Comparison of ENCODE assay signal across 13 cellular contexts in genomic region chr3:7447197-7447769, GRCh38.
DNase-seq lines count a peak whose midpoint lies in the region; ATAC-seq and TF ChIP-seq lines count a peak whose summit lies in the region.
"Had no signal": no experiment of that assay in that cellular context is flagged by ENCODE, and none has a peak within 500 bp of the region (broad histone marks: within the 10 kb centered on the region; RNA-seq: fewer than 3 reads in every experiment).

No MANE protein-coding gene starts in this region.

- no peak overlapping the region for H2AFZ ChIP-seq in neural progenitor cell (replicated peaks)

- DNase-seq in MV-4-11 (lab: John Stamatoyannopoulos, UW), result peak; percentile 81
- DNase-seq in nephron progenitor cell, result no peak
- DNase-seq in SHP77 treated with DMSO at 0.1 percent for 48 hours (lab: John Stamatoyannopoulos, UW), result no peak
- no peak for DNase-seq in ascending aorta (ENCODE audit: low spot score in 2 of 2)
- no peak for DNase-seq in neural progenitor cell (ENCODE audit: low spot score)
- DNase-seq: activated CD8-positive, alpha-beta T cell treated with anti-CD3 and anti-CD28 coated beads, Interleukin-2, amount 10 ng/mL, durations not matched to agents 7 days and 5 days; lower lobe of right lung; NCI-H1105; stimulated activated CD4-positive, alpha-beta T cell treated with anti-CD3 and anti-CD28 coated beads, Interleukin-4, amount 100 ng/mL, for 4 hours had no signal

- no peaks in the 10 kb centered on the region for H3K27me3 Mint-ChIP-seq in nephron progenitor cell (ENCODE audit: low read depth, poor library complexity)
- no peaks in the 10 kb centered on the region for H3K27me3 Mint-ChIP-seq in neural progenitor cell (ENCODE audit: insufficient read depth, low read depth)

- H3F3A ChIP-seq in neural progenitor cell (ENCODE audit: low read depth), result no peaks in the 10 kb centered on the region

- no peaks in the 10 kb centered on the region for H3K9me3 Mint-ChIP-seq in nephron progenitor cell
- peaks cover 2% of the 10 kb centered on the region for H3K9me3 Mint-ChIP-seq in neural progenitor cell

- H3K9ac ChIP-seq in neural progenitor cell, result no peak overlapping the region
- H3K9ac ChIP-seq: BLaER1 treated with 17β-estradiol and CSF1 and Interleukin-3, amounts not matched to agents 10 nM and 100 nM had no signal

- H3K27ac ChIP-seq in ascending aorta, result no peak overlapping the region
- no peak overlapping the region for H3K27ac ChIP-seq in neural progenitor cell
- H3K27ac ChIP-seq: lower lobe of right lung had no signal

- no peak overlapping the region for H3K4me2 ChIP-seq in neural progenitor cell

- H4K20me1 ChIP-seq in neural progenitor cell (ENCODE audit: low read depth), result no peaks in the 10 kb centered on the region
- H4K20me1 ChIP-seq: BLaER1 treated with 17β-estradiol and CSF1 and Interleukin-3, amounts not matched to agents 10 nM and 100 nM had no signal

- H3K4me3 Mint-ChIP-seq in nephron progenitor cell, result no peak overlapping the region
- no peak overlapping the region for H3K4me3 Mint-ChIP-seq in neural progenitor cell
- H3K4me3 Mint-ChIP-seq: activated CD8-positive, alpha-beta T cell treated with anti-CD3 and anti-CD28 coated beads, Interleukin-2, amount 10 ng/mL, durations not matched to agents 7 days and 5 days had no signal

- no peaks in the 10 kb centered on the region for H3K27me3 ChIP-seq in ascending aorta
- no peaks in the 10 kb centered on the region for H3K27me3 ChIP-seq in neural progenitor cell
- H3K27me3 ChIP-seq: BLaER1 treated with 17β-estradiol and CSF1 and Interleukin-3, amounts not matched to agents 10 nM and 100 nM had no signal

- no peak overlapping the region for H3K27ac Mint-ChIP-seq in nephron progenitor cell
- no peak overlapping the region for H3K27ac Mint-ChIP-seq in neural progenitor cell
- H3K27ac Mint-ChIP-seq: activated CD8-positive, alpha-beta T cell treated with anti-CD3 and anti-CD28 coated beads, Interleukin-2, amount 10 ng/mL, durations not matched to agents 7 days and 5 days had no signal

- TF ChIP-seq CTCF in nephron progenitor cell (IDR thresholded peaks at IDR 0.05), result no peak
- no peak for TF ChIP-seq CTCF in ascending aorta (IDR thresholded peaks at IDR 0.05)
- TF ChIP-seq CTCF in neural progenitor cell (IDR thresholded peaks at IDR 0.05), result no peak

- H3K4me1 Mint-ChIP-seq in nephron progenitor cell (peaks cover 14% of the 10 kb centered on the region), neural progenitor cell (no peaks in the 10 kb centered on the region)

- no peaks in the 10 kb centered on the region for H3K79me2 ChIP-seq in neural progenitor cell (ENCODE audit: low read depth)

- no peaks in the 10 kb centered on the region for H3K4me1 ChIP-seq in ascending aorta
- no peaks in the 10 kb centered on the region for H3K4me1 ChIP-seq in neural progenitor cell

- intact Hi-C loops in ascending aorta (cut with DNase I), result no loop called here

- H3K36me3 ChIP-seq in ascending aorta, result no peaks in the 10 kb centered on the region
- H3K36me3 ChIP-seq in neural progenitor cell, result no peaks in the 10 kb centered on the region
- H3K36me3 ChIP-seq: BLaER1 treated with 17β-estradiol and CSF1 and Interleukin-3, amounts not matched to agents 10 nM and 100 nM; lower lobe of right lung had no signal

- H3K36me3 Mint-ChIP-seq in nephron progenitor cell (ENCODE audit: low read depth), result no peaks in the 10 kb centered on the region
- H3K36me3 Mint-ChIP-seq in neural progenitor cell, result no peaks in the 10 kb centered on the region

- ATAC-seq in GM18858 (IDR thresholded peaks at IDR 0.05; ENCODE audit: unreplicated experiment) (peak; percentile 100), GM21390 (IDR thresholded peaks at IDR 0.05; ENCODE audit: unreplicated experiment) (peak; percentile 95), HG03025 (IDR thresholded peaks at IDR 0.05; ENCODE audit: low FRiP score, unreplicated experiment) (peak; percentile 99)
- ATAC-seq: activated CD8-positive, alpha-beta T cell treated with anti-CD3 and anti-CD28 coated beads, Interleukin-2, amount 10 ng/mL, durations not matched to agents 7 days and 5 days; lower lobe of right lung had no signal

- H3K4me3 ChIP-seq in ascending aorta (no peak overlapping the region), neural progenitor cell (no peak overlapping the region)
- H3K4me3 ChIP-seq: BLaER1 treated with 17β-estradiol and CSF1 and Interleukin-3, amounts not matched to agents 10 nM and 100 nM; lower lobe of right lung had no signal

- H3K9me3 ChIP-seq in ascending aorta, result no peaks in the 10 kb centered on the region
- H3K9me3 ChIP-seq in neural progenitor cell (ENCODE audit: low read depth), result no peaks in the 10 kb centered on the region
- H3K9me3 ChIP-seq: lower lobe of right lung had no signal
